Comparison of ENCODE assay signal across 26 cellular contexts in the genomic region with DNA sequence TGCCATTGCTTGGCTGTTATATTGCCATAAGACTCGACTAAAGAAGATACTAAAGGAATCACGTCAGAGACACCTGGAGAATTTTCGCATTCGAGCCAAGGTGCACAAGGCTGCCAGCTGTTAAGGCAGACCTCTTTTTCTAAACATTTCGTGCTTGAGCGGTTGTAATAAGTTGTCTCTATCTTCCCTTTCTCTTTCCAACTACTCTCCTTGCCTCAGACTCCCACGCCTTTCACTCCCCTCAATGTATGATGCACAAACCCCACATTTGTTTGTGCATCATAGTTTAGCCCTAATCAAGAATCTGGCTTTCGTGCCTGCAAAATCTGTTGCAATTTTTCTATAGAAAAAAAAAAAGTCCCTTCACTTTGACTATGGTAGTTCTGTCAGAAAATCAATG.
"Had no signal": no experiment of that assay in that cellular context is flagged by ENCODE, and none has a peak within 500 bp of the region (broad histone marks: within the 10 kb centered on the region; RNA-seq: fewer than 3 reads in every experiment).

No MANE protein-coding gene starts in this region.

- FAIRE-seq: TTC549 had no signal

- DNase-seq: activated CD4-positive, alpha-beta T cell treated with anti-CD3 and anti-CD28 coated beads, Interleukin-2, amount 10 ng/mL, durations not matched to agents 7 days and 5 days; activated CD4-positive, alpha-beta T cell treated with anti-CD3 and anti-CD28 coated beads, Interleukin-2, amount 50 U/mL, for 48 hours; activated CD8-positive, alpha-beta T cell treated with anti-CD3 and anti-CD28 coated beads, Interleukin-2, amount 10 ng/mL, durations not matched to agents 7 days and 5 days; activated gamma-delta T cell; activated naive CD4-positive, alpha-beta T cell treated with Interleukin-2 at 50 U/mL for 16 hours; activated naive CD8-positive, alpha-beta T cell treated with anti-CD3 and anti-CD28 coated beads, Interleukin-2, amount 10 ng/mL, durations not matched to agents 7 days and 5 days; activated T-cell treated with anti-CD3 and anti-CD28 coated beads, Interleukin-2, amount 50 U/mL, for 24 hours; amygdala; Karpas-422; NCI-H1436; NCI-H1694; NCI-H2081 treated with DMSO at 0.1 percent for 48 hours; NCI-H226; NCI-H446 treated with DMSO at 0.1 percent for 48 hours; NCI-H524; SHP77; SJCRH30; T1000 had no signal

- H3K27ac ChIP-seq: ascending aorta, cardiac muscle cell, SJCRH30, SK-N-MC had no signal

- H3K4me1 Mint-ChIP-seq: activated CD4-positive, alpha-beta T cell treated with anti-CD3 and anti-CD28 coated beads, Interleukin-2, amount 10 ng/mL, durations not matched to agents 7 days and 5 days; activated naive CD4-positive, alpha-beta T cell treated with anti-CD3 and anti-CD28 coated beads, Interleukin-2, amount 50 U/mL, for 24 hours; activated naive CD8-positive, alpha-beta T cell treated with anti-CD3 and anti-CD28 coated beads, Interleukin-2, amount 10 ng/mL, durations not matched to agents 7 days and 5 days; central memory CD8-positive, alpha-beta T cell had no signal

- H3K4me1 ChIP-seq: ascending aorta, SJCRH30 had no signal

- H3K4me3 Mint-ChIP-seq: activated CD4-positive, alpha-beta T cell treated with anti-CD3 and anti-CD28 coated beads, Interleukin-2, amount 10 ng/mL, durations not matched to agents 7 days and 5 days; activated CD8-positive, alpha-beta T cell treated with anti-CD3 and anti-CD28 coated beads, Interleukin-2, amount 10 ng/mL, durations not matched to agents 7 days and 5 days; activated naive CD4-positive, alpha-beta T cell treated with anti-CD3 and anti-CD28 coated beads, Interleukin-2, amount 50 U/mL, for 24 hours; activated naive CD8-positive, alpha-beta T cell treated with anti-CD3 and anti-CD28 coated beads, Interleukin-2, amount 10 ng/mL, durations not matched to agents 7 days and 5 days; activated T-cell treated with anti-CD3 and anti-CD28 coated beads, Interleukin-2, amount 50 U/mL, for 24 hours; central memory CD8-positive, alpha-beta T cell had no signal

- H3K9me3 ChIP-seq: ascending aorta, SJCRH30 had no signal

- H3K27me3 Mint-ChIP-seq: activated naive CD4-positive, alpha-beta T cell treated with anti-CD3 and anti-CD28 coated beads, Interleukin-2, amount 50 U/mL, for 24 hours had no signal

- H3K36me3 Mint-ChIP-seq: activated naive CD4-positive, alpha-beta T cell treated with anti-CD3 and anti-CD28 coated beads, Interleukin-2, amount 50 U/mL, for 24 hours; activated naive CD8-positive, alpha-beta T cell treated with anti-CD3 and anti-CD28 coated beads, Interleukin-2, amount 10 ng/mL, durations not matched to agents 7 days and 5 days had no signal

- H3K36me3 ChIP-seq: ascending aorta, cardiac muscle cell, SJCRH30 had no signal

- H3K4me3 ChIP-seq: ascending aorta, cardiac muscle cell, SJCRH30, SK-N-MC had no signal

- H3K9me3 Mint-ChIP-seq: activated CD4-positive, alpha-beta T cell treated with anti-CD3 and anti-CD28 coated beads, Interleukin-2, amount 10 ng/mL, durations not matched to agents 7 days and 5 days; activated naive CD4-positive, alpha-beta T cell treated with anti-CD3 and anti-CD28 coated beads, Interleukin-2, amount 50 U/mL, for 24 hours; activated naive CD8-positive, alpha-beta T cell treated with anti-CD3 and anti-CD28 coated beads, Interleukin-2, amount 10 ng/mL, durations not matched to agents 7 days and 5 days; activated T-cell treated with anti-CD3 and anti-CD28 coated beads, Interleukin-2, amount 50 U/mL, for 24 hours; activated T-helper 2 cell treated with anti-CD3 and anti-CD28 coated beads, Interferon-gamma antibody, Interleukin-2, Interleukin-4, amounts not matched to agents 10 μg/mL and 5 μg/mL and 100 μg/mL, durations not matched to agents 14 hours and 24 hours and 36 hours; central memory CD8-positive, alpha-beta T cell had no signal

- H3K27me3 ChIP-seq: ascending aorta, cardiac muscle cell, SJCRH30 had no signal

- H3K27ac Mint-ChIP-seq: activated CD4-positive, alpha-beta T cell treated with anti-CD3 and anti-CD28 coated beads, Interleukin-2, amount 10 ng/mL, durations not matched to agents 7 days and 5 days; activated CD8-positive, alpha-beta T cell treated with anti-CD3 and anti-CD28 coated beads, Interleukin-2, amount 10 ng/mL, durations not matched to agents 7 days and 5 days; activated naive CD4-positive, alpha-beta T cell treated with anti-CD3 and anti-CD28 coated beads, Interleukin-2, amount 50 U/mL, for 24 hours; activated naive CD8-positive, alpha-beta T cell treated with anti-CD3 and anti-CD28 coated beads, Interleukin-2, amount 10 ng/mL, durations not matched to agents 7 days and 5 days; activated T-cell treated with anti-CD3 and anti-CD28 coated beads, Interleukin-2, amount 50 U/mL, for 24 hours; activated T-helper 2 cell treated with anti-CD3 and anti-CD28 coated beads, Interferon-gamma antibody, Interleukin-2, Interleukin-4, amounts not matched to agents 10 μg/mL and 5 μg/mL and 100 μg/mL, durations not matched to agents 14 hours and 24 hours and 36 hours had no signal

- ATAC-seq: activated CD8-positive, alpha-beta T cell treated with anti-CD3 and anti-CD28 coated beads, Interleukin-2, amount 10 ng/mL, durations not matched to agents 7 days and 5 days; Panc1 had no signal
